9 cellular contexts compared by ENCODE assay signal in genomic region chrX:81195712-81196111, GRCh38. TPM values are rescaled to one million over a fixed set of nuclear protein-coding genes. Genes with fewer than 3 reads are reported as not detected.
DNase-seq lines count a peak whose midpoint lies in the region; ATAC-seq and TF ChIP-seq lines count a peak whose summit lies in the region.
"Had no signal": no experiment of that assay in that cellular context is flagged by ENCODE, and none has a peak within 500 bp of the region (broad histone marks: within the 10 kb centered on the region; RNA-seq: fewer than 3 reads in every experiment).

No MANE protein-coding gene starts in this region.

- H3K36me3 ChIP-seq in endodermal cell (ENCODE audit: control insufficient read depth, insufficient read depth, low read length), result no peaks in the 10 kb centered on the region
- no peaks in the 10 kb centered on the region for H3K36me3 ChIP-seq in thyroid gland

- WGBS in endodermal cell (ENCODE audit: insufficient coverage in 1 of 2, insufficient read length in 1 of 2), 2 experiments, result 28 to 40% methylated on average over 2 to 5 of the region's 5 CpGs
- 0 to 14% methylated on average over 5 of the region's 5 CpGs for WGBS in thyroid gland, 2 donors

- no peaks in the 10 kb centered on the region for H3K27me3 ChIP-seq in endodermal cell (ENCODE audit: control insufficient read depth, insufficient read depth, low read length, poor library complexity, severe bottlenecking)
- no peaks in the 10 kb centered on the region for H3K27me3 ChIP-seq in thyroid gland

- no peaks in the 10 kb centered on the region for H3K4me1 Mint-ChIP-seq in activated CD4-positive, alpha-beta memory T cell treated with anti-CD3 and anti-CD28 coated beads for 36 hours (ENCODE audit: low read depth)
- no peaks in the 10 kb centered on the region for H3K4me1 Mint-ChIP-seq in endodermal cell
- H3K4me1 Mint-ChIP-seq in naive thymus-derived CD8-positive, alpha-beta T cell, result peaks cover 5 to 17% (median 15%) of the 10 kb centered on the region in 4 donors

- no peaks in the 10 kb centered on the region for H3K36me3 Mint-ChIP-seq in activated CD4-positive, alpha-beta memory T cell treated with anti-CD3 and anti-CD28 coated beads for 36 hours
- H3K36me3 Mint-ChIP-seq in endodermal cell (ENCODE audit: low read depth), result no peaks in the 10 kb centered on the region
- H3K36me3 Mint-ChIP-seq in naive thymus-derived CD8-positive, alpha-beta T cell, result peaks cover 4 to 5% (median 5%) of the 10 kb centered on the region in 3 donors

- H3K4me3 ChIP-seq in endodermal cell (ENCODE audit: low read length) (no peak overlapping the region), thyroid gland (replicated peaks in 1 of 3) (no peak overlapping the region)

- TF ChIP-seq POLR2A in thyroid gland (IDR thresholded peaks at IDR 0.05), result no peak

- H3K27ac ChIP-seq in endodermal cell (ENCODE audit: low read depth, low read length), result no peak overlapping the region
- H3K27ac ChIP-seq in thyroid gland, result no peak overlapping the region

- ATAC-seq in GM18517 (IDR thresholded peaks at IDR 0.05; ENCODE audit: unreplicated experiment) (peak; percentile 99), HG03025 (IDR thresholded peaks at IDR 0.05; ENCODE audit: low FRiP score, unreplicated experiment) (peak; percentile 93)
- ATAC-seq in naive thymus-derived CD8-positive, alpha-beta T cell, result peak; percentile 72

- no peaks in the 10 kb centered on the region for H3K9me3 ChIP-seq in endodermal cell (ENCODE audit: control insufficient read depth, low read length)
- no peaks in the 10 kb centered on the region for H3K9me3 ChIP-seq in thyroid gland

- POLR2A ChIA-PET in activated CD4-positive, alpha-beta memory T cell treated with anti-CD3 and anti-CD28 coated beads for 36 hours (lab: Charles Lee), result no interaction called here
- POLR2A ChIA-PET in naive thymus-derived CD8-positive, alpha-beta T cell (lab: Charles Lee), result no interaction called here

- no peaks in the 10 kb centered on the region for H3K9me3 Mint-ChIP-seq in activated CD4-positive, alpha-beta memory T cell treated with anti-CD3 and anti-CD28 coated beads for 36 hours
- H3K9me3 Mint-ChIP-seq in endodermal cell, result peaks cover 48% of the 10 kb centered on the region
- H3K9me3 Mint-ChIP-seq in naive thymus-derived CD8-positive, alpha-beta T cell, result peaks cover 0 to 1% (median 0%) of the 10 kb centered on the region in 9 donors

- H3K4me3 Mint-ChIP-seq in activated CD4-positive, alpha-beta memory T cell treated with anti-CD3 and anti-CD28 coated beads for 36 hours, result no peak overlapping the region
- no peak overlapping the region for H3K4me3 Mint-ChIP-seq in endodermal cell
- no peak overlapping the region for H3K4me3 Mint-ChIP-seq in naive thymus-derived CD8-positive, alpha-beta T cell

- CTCF ChIA-PET in activated CD4-positive, alpha-beta memory T cell treated with anti-CD3 and anti-CD28 coated beads for 36 hours (lab: Charles Lee), result interaction anchor here (0.7 to 1.4 kb wide), 8 partner anchors 11 to 319 kb away, joined by 3 to 7 read pairs (median 3); no protein-coding TSS in a partner anchor

- H3K4me1 ChIP-seq in endodermal cell (ENCODE audit: control insufficient read depth, insufficient read depth, low read length) (no peaks in the 10 kb centered on the region), thyroid gland (no peaks in the 10 kb centered on the region)

- no peak overlapping the region for H3K9ac ChIP-seq in endodermal cell (ENCODE audit: extremely low read depth, low read length, poor library complexity, severe bottlenecking)

- H3K27ac Mint-ChIP-seq in activated CD4-positive, alpha-beta memory T cell treated with anti-CD3 and anti-CD28 coated beads for 36 hours, result no peak overlapping the region
- no peak overlapping the region for H3K27ac Mint-ChIP-seq in endodermal cell
- H3K27ac Mint-ChIP-seq in naive thymus-derived CD8-positive, alpha-beta T cell, result no peak overlapping the region

- H3K27me3 Mint-ChIP-seq in activated CD4-positive, alpha-beta memory T cell treated with anti-CD3 and anti-CD28 coated beads for 36 hours, result no peaks in the 10 kb centered on the region
- no peaks in the 10 kb centered on the region for H3K27me3 Mint-ChIP-seq in endodermal cell (ENCODE audit: insufficient read depth)
- no peaks in the 10 kb centered on the region for H3K27me3 Mint-ChIP-seq in naive thymus-derived CD8-positive, alpha-beta T cell

- DNase-seq in AG08396 (ENCODE audit: low spot score), result peak; percentile 18
- DNase-seq in NCI-H446 treated with DMSO at 0.1 percent for 48 hours (lab: John Stamatoyannopoulos, UW), result peak; percentile 2
- peak; percentile 60 for DNase-seq in activated CD4-positive, alpha-beta memory T cell treated with anti-CD3 and anti-CD28 coated beads for 36 hours
- DNase-seq in endodermal cell, result peak; percentile 84
- peak; percentile 10 to 66 (median 46) for DNase-seq in naive thymus-derived CD8-positive, alpha-beta T cell
- DNase-seq in thyroid gland, result peak; percentile 22 to 45

- peak; percentile 78 for TF ChIP-seq CTCF in endodermal cell (conservative IDR thresholded peaks at IDR 0.05)
- peak in 5 of 6 experiments; percentile 24 to 51 (median 38) for TF ChIP-seq CTCF in thyroid gland (IDR thresholded peaks at IDR 0.05)

- intact Hi-C loops in activated CD4-positive, alpha-beta memory T cell treated with anti-CD3 and anti-CD28 coated beads for 36 hours (cut with micrococcal nuclease), result loop anchor here (10.0 kb wide), 1 partner anchor 321 kb away; no protein-coding TSS in a partner anchor
- intact Hi-C loops in thyroid gland (cut with DNase I), result no loop called here

RNA-seq across cellular contexts. Expression of gene HMGN5, which starts 6.0 kb away (rescaled TPM):
- 1 to 10 TPM; 5.4 to 6.1 TPM for total RNA-seq in activated CD4-positive, alpha-beta memory T cell treated with anti-CD3 and anti-CD28 coated beads for 36 hours
- total RNA-seq in endodermal cell (10 to 100 TPM in 1 of 2 donors, 1 to 10 TPM in 1; 4.1 to 12.9 TPM), thyroid gland (10 to 100 TPM in 1 of 4 donors, 1 to 10 TPM in 3; 3.1 to 11.5 (median 8.4) TPM)
- polyA plus RNA-seq in endodermal cell (2013, experiment 1 of 2), result 22.0 TPM
- polyA plus RNA-seq in endodermal cell (2013, experiment 2 of 2), result 21.3 TPM
- 1 to 10 TPM; 2.4 to 3.2 TPM for total RNA-seq in naive thymus-derived CD8-positive, alpha-beta T cell
- 1 to 10 TPM; 3.6 to 7.4 (median 6.8) TPM for polyA plus RNA-seq in naive thymus-derived CD8-positive, alpha-beta T cell
- total RNA-seq: skeletal muscle tissue had no signal

RNA-seq across cellular contexts. Expression of gene SH3BGRL, which starts 6.2 kb away (rescaled TPM):
- 10 to 100 TPM; 39.1 to 41.9 TPM for total RNA-seq in activated CD4-positive, alpha-beta memory T cell treated with anti-CD3 and anti-CD28 coated beads for 36 hours
- total RNA-seq in endodermal cell (10 to 100 TPM; 44.8 to 63.5 TPM), thyroid gland (100 to 1,000 TPM; 104 to 150 (median 123) TPM)
- polyA plus RNA-seq in endodermal cell (2013, experiment 1 of 2), result 87.1 TPM
- 83.0 TPM for polyA plus RNA-seq in endodermal cell (2013, experiment 2 of 2)
- total RNA-seq in naive thymus-derived CD8-positive, alpha-beta T cell, result 10 to 100 TPM; 68.8 to 76.7 TPM
- 100 to 1,000 TPM; 155 to 206 (median 162) TPM for polyA plus RNA-seq in naive thymus-derived CD8-positive, alpha-beta T cell

Comparison
In these comparisons a context has a peak if more than half of its experiments do, and no peak if none do; other contexts are left out.
1. DNase-seq: peak in every context shown above with its lines; median percentile 84 in endodermal cell; 60 in activated CD4-positive, alpha-beta memory T cell treated with anti-CD3 and anti-CD28 coated beads for 36 hours; 46 in naive thymus-derived CD8-positive, alpha-beta T cell; 34 in thyroid gland; 18 in AG08396; 2 in NCI-H446 treated with DMSO at 0.1 percent for 48 hours.